ENCODE assay signal across 8 cellular contexts in genomic region chr2:117814417-117815264, GRCh38. TPM values are rescaled to one million over a fixed set of nuclear protein-coding genes. Genes with fewer than 3 reads are reported as not detected.
DNase-seq lines count a peak whose midpoint lies in the region; ATAC-seq lines count a peak whose summit lies in the region.

DDX18 (plus strand) TSS chr2:117814691; CDS start chr2:117814778, 87 bp downstream.

- CTCF ChIA-PET in activated CD8-positive, alpha-beta memory T cell treated with anti-CD3 and anti-CD28 coated beads for 36 hours (lab: Charles Lee): interaction anchor here (0.8 to 2.0 kb wide), 9 partner anchors 11 to 200 kb away, joined by 3 to 14 read pairs (median 3); partner anchors contain the start of gene CCDC93

- H3K27me3 ChIP-seq in effector memory CD4-positive, alpha-beta T cell (replicated peaks; ENCODE audit: control insufficient read depth, insufficient read depth, low read length, poor library complexity, severe bottlenecking): no peaks in the 10 kb centered on the region

- DNase-seq in COLO668 (lab: John Stamatoyannopoulos, UW; ENCODE audit: unreplicated experiment): peak; percentile 96
- DNase-seq in HS-5 (ENCODE audit: low read depth): peak; percentile 96
- peak; percentile 94 for DNase-seq in NK-92 treated with Interleukin-12 subunit alpha and Interleukin-12 subunit beta, amount 100 ng/mL, for 24 hours (lab: John Stamatoyannopoulos, UW)
- peak; percentile 95 to 97 (median 96) for DNase-seq in effector memory CD4-positive, alpha-beta T cell
- peak; percentile 99 for DNase-seq in medulla oblongata (ENCODE audit: extremely low spot score)
- peak; percentile 93 for DNase-seq in stimulated activated CD8-positive, alpha-beta memory T cell treated with anti-CD3 and anti-CD28 coated beads, Interleukin-12 subunit alpha, Interleukin-12 subunit beta, amount 100 ng/mL, for 24 hours (ENCODE audit: extremely low read depth)

- peak within 1 kb of the TSS; percentile 54 for H3K4me3 ChIP-seq in effector memory CD4-positive, alpha-beta T cell (ENCODE audit: insufficient read depth, low read depth, low read length, poor library complexity, severe bottlenecking)

- peak; percentile 97 for ATAC-seq in GM19467 (IDR thresholded peaks at IDR 0.05; ENCODE audit: unreplicated experiment)

- peaks cover 26% of the 10 kb centered on the region for H3K36me3 ChIP-seq in effector memory CD4-positive, alpha-beta T cell (ENCODE audit: control insufficient read depth, insufficient read depth, low read length)

- H3K9me3 ChIP-seq in effector memory CD4-positive, alpha-beta T cell (ENCODE audit: control insufficient read depth, low read length): no peaks in the 10 kb centered on the region

- POLR2A ChIA-PET in activated CD8-positive, alpha-beta memory T cell treated with anti-CD3 and anti-CD28 coated beads for 36 hours (lab: Charles Lee): interaction anchor here (0.7 to 1.6 kb wide), 2 partner anchors 188 to 200 kb away, joined by 3 to 9 read pairs; partner anchors contain the start of gene CCDC93

- H3K27ac ChIP-seq in effector memory CD4-positive, alpha-beta T cell (ENCODE audit: insufficient read depth, low read length, poor library complexity, severe bottlenecking): peak within 1 kb of the TSS; percentile 92

- peaks cover 27% of the 10 kb centered on the region for H3K4me1 ChIP-seq in effector memory CD4-positive, alpha-beta T cell (ENCODE audit: control insufficient read depth, insufficient read depth, low read length, poor library complexity, severe bottlenecking)

RNA-seq across cellular contexts. Expression of gene DDX18, which starts in this region (rescaled TPM):
- total RNA-seq in activated CD8-positive, alpha-beta memory T cell treated with anti-CD3 and anti-CD28 coated beads for 36 hours: 100 to 1,000 TPM; 159 TPM

Comparison
In these comparisons a context has a peak if more than half of its experiments do, and no peak if none do; other contexts are left out.
1. Peak in every context shown above with its lines: DNase-seq, ATAC-seq, H3K4me3 ChIP-seq and H3K27ac ChIP-seq.